32 cellular contexts compared by ENCODE assay signal in the genomic region with DNA sequence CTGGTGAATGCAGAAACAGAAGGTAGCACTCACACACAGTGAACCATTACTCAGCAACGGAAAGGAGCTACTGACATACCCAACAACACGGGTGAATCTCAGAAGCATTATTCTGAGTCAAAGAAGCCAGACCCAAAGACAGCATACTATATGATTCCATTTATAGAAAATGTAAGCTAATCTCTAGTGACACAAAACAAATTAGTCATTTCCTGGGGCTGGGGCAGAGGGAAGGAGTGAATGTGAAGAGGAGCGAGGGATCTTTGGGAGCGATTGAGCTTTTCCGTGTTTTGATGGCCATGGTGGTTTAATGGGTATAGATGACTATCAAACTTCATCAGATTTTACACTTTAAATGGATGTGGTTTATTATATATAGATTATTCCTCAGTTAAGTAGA.
"Had no signal": no experiment of that assay in that cellular context is flagged by ENCODE, and none has a peak within 500 bp of the region (broad histone marks: within the 10 kb centered on the region; RNA-seq: fewer than 3 reads in every experiment).

No MANE protein-coding gene starts in this region.

- H3K27me3 ChIP-seq: ascending aorta, body of pancreas had no signal

- H3K36me3 ChIP-seq: ascending aorta, SJCRH30 had no signal

- H3K27ac ChIP-seq: ascending aorta, body of pancreas, RWPE1, SJCRH30, SK-N-MC had no signal

- H3K9me3 Mint-ChIP-seq: activated CD4-positive, alpha-beta T cell treated with anti-CD3 and anti-CD28 coated beads, Interleukin-2, amount 10 ng/mL, durations not matched to agents 7 days and 5 days; activated T-helper 2 cell treated with anti-CD3 and anti-CD28 coated beads, Interferon-gamma antibody, Interleukin-2, Interleukin-4, amounts not matched to agents 10 μg/mL and 5 μg/mL and 100 μg/mL, durations not matched to agents 14 hours and 24 hours and 36 hours had no signal

- H3K27ac Mint-ChIP-seq: activated CD4-positive, alpha-beta T cell treated with anti-CD3 and anti-CD28 coated beads for 36 hours; activated CD4-positive, alpha-beta T cell treated with anti-CD3 and anti-CD28 coated beads, Interleukin-2, amount 10 ng/mL, durations not matched to agents 7 days and 5 days; activated CD8-positive, alpha-beta T cell treated with anti-CD3 and anti-CD28 coated beads, Interleukin-2, amount 10 ng/mL, durations not matched to agents 7 days and 5 days; activated naive CD4-positive, alpha-beta T cell treated with anti-CD3 and anti-CD28 coated beads, Interleukin-2, amount 50 U/mL, for 24 hours; activated naive CD8-positive, alpha-beta T cell treated with anti-CD3 and anti-CD28 coated beads, Interleukin-2, amount 10 ng/mL, durations not matched to agents 7 days and 5 days; activated T-cell treated with anti-CD3 and anti-CD28 coated beads, Interleukin-2, amount 50 U/mL, for 24 hours; activated T-helper 2 cell treated with anti-CD3 and anti-CD28 coated beads, Interferon-gamma antibody, Interleukin-2, Interleukin-4, amounts not matched to agents 10 μg/mL and 5 μg/mL and 100 μg/mL, durations not matched to agents 14 hours and 24 hours and 36 hours had no signal

- H3K4me3 Mint-ChIP-seq: activated CD4-positive, alpha-beta T cell treated with anti-CD3 and anti-CD28 coated beads for 36 hours; activated CD4-positive, alpha-beta T cell treated with anti-CD3 and anti-CD28 coated beads, Interleukin-2, amount 10 ng/mL, durations not matched to agents 7 days and 5 days; activated CD8-positive, alpha-beta T cell treated with anti-CD3 and anti-CD28 coated beads, Interleukin-2, amount 10 ng/mL, durations not matched to agents 7 days and 5 days; activated naive CD4-positive, alpha-beta T cell treated with anti-CD3 and anti-CD28 coated beads, Interleukin-2, amount 50 U/mL, for 24 hours; activated naive CD8-positive, alpha-beta T cell treated with anti-CD3 and anti-CD28 coated beads, Interleukin-2, amount 10 ng/mL, durations not matched to agents 7 days and 5 days; activated T-cell treated with anti-CD3 and anti-CD28 coated beads, Interleukin-2, amount 50 U/mL, for 24 hours had no signal

- H3K4me1 ChIP-seq: ascending aorta, body of pancreas, SJCRH30 had no signal

- DNase-seq: activated CD4-positive, alpha-beta T cell treated with anti-CD3 and anti-CD28 coated beads for 36 hours; activated CD4-positive, alpha-beta T cell treated with anti-CD3 and anti-CD28 coated beads, Interleukin-2, amount 10 ng/mL, durations not matched to agents 7 days and 5 days; activated CD4-positive, alpha-beta T cell treated with anti-CD3 and anti-CD28 coated beads, Interleukin-2, amount 50 U/mL, for 48 hours; activated CD8-positive, alpha-beta T cell treated with anti-CD3 and anti-CD28 coated beads, Interleukin-2, amount 10 ng/mL, durations not matched to agents 7 days and 5 days; activated gamma-delta T cell; activated naive CD4-positive, alpha-beta T cell treated with Interleukin-2 at 50 U/mL for 16 hours; activated naive CD8-positive, alpha-beta T cell treated with anti-CD3 and anti-CD28 coated beads, Interleukin-2, amount 10 ng/mL, durations not matched to agents 7 days and 5 days; activated T-cell treated with anti-CD3 and anti-CD28 coated beads, Interleukin-2, amount 50 U/mL, for 24 hours; amygdala; body of pancreas; central memory CD4-positive, alpha-beta T cell; NCI-H1105; NCI-H1417 treated with DMSO at 0.1 percent for 48 hours; NCI-H187 treated with DMSO at 0.1 percent for 48 hours; NCI-H2081; NCI-H2171 treated with DMSO at 0.1 percent for 48 hours; NCI-H2227 treated with DMSO at 0.1 percent for 48 hours; NCI-H446 treated with DMSO at 0.1 percent for 48 hours; NCI-H524; NCI-H69; NCI-H82; Right ventricle myocardium superior; SJCRH30; T1000 had no signal

- ATAC-seq: activated CD4-positive, alpha-beta T cell treated with anti-CD3 and anti-CD28 coated beads for 36 hours; activated CD4-positive, CD25-positive, alpha-beta regulatory T cell treated with anti-CD3 and anti-CD28 coated beads, Interleukin-2, amount 50 U/mL, for 24 hours; activated CD8-positive, alpha-beta T cell treated with anti-CD3 and anti-CD28 coated beads, Interleukin-2, amount 10 ng/mL, durations not matched to agents 7 days and 5 days; body of pancreas; Panc1 had no signal

- H3K4me1 Mint-ChIP-seq: activated CD4-positive, alpha-beta T cell treated with anti-CD3 and anti-CD28 coated beads for 36 hours; activated CD4-positive, alpha-beta T cell treated with anti-CD3 and anti-CD28 coated beads, Interleukin-2, amount 10 ng/mL, durations not matched to agents 7 days and 5 days; activated naive CD4-positive, alpha-beta T cell treated with anti-CD3 and anti-CD28 coated beads, Interleukin-2, amount 50 U/mL, for 24 hours; activated naive CD8-positive, alpha-beta T cell treated with anti-CD3 and anti-CD28 coated beads, Interleukin-2, amount 10 ng/mL, durations not matched to agents 7 days and 5 days had no signal

- FAIRE-seq: TTC549 had no signal

- H3K4me3 ChIP-seq: ascending aorta, body of pancreas, SJCRH30, SK-N-MC had no signal

- H3K9me3 ChIP-seq: body of pancreas, SJCRH30 had no signal

- H3K27me3 Mint-ChIP-seq: activated CD4-positive, alpha-beta T cell treated with anti-CD3 and anti-CD28 coated beads for 36 hours; activated CD4-positive, alpha-beta T cell treated with anti-CD3 and anti-CD28 coated beads, Interleukin-2, amount 10 ng/mL, durations not matched to agents 7 days and 5 days; activated naive CD4-positive, alpha-beta T cell treated with anti-CD3 and anti-CD28 coated beads, Interleukin-2, amount 50 U/mL, for 24 hours; activated naive CD8-positive, alpha-beta T cell treated with anti-CD3 and anti-CD28 coated beads, Interleukin-2, amount 10 ng/mL, durations not matched to agents 7 days and 5 days; activated T-cell treated with anti-CD3 and anti-CD28 coated beads, Interleukin-2, amount 50 U/mL, for 24 hours had no signal

- H3K36me3 Mint-ChIP-seq: activated naive CD4-positive, alpha-beta T cell treated with anti-CD3 and anti-CD28 coated beads, Interleukin-2, amount 50 U/mL, for 24 hours; activated naive CD8-positive, alpha-beta T cell treated with anti-CD3 and anti-CD28 coated beads, Interleukin-2, amount 10 ng/mL, durations not matched to agents 7 days and 5 days had no signal
